1 cellular context compared by ENCODE assay signal in genomic region chr6:46451343-46451742, GRCh38.
TF ChIP-seq lines count a peak whose summit lies in the region.

No MANE protein-coding gene starts in this region.

TF ChIP-seq in IMR-90, 13 proteins besides CTCF, POLR2A, EP300 and RAD21 (continued from another document):
- TF ChIP-seq MXI1 (IDR thresholded peaks at IDR 0.05; ENCODE audit: borderline replicate concordance, low read depth, low read length) = no peak
